ENCODE assay signal across 8 cellular contexts in genomic region chr11:9460322-9461067, GRCh38. TPM values are rescaled to one million over a fixed set of nuclear protein-coding genes. Genes with fewer than 3 reads are reported as not detected.
DNase-seq lines count a peak whose midpoint lies in the region; ATAC-seq and TF ChIP-seq lines count a peak whose summit lies in the region.

Gene ZNF143 (plus strand): TSS chr11:9461012. CDS start chr11:9471309, 10,297 bp downstream.

- H3K4me3 ChIP-seq in left ventricle myocardium inferior: peak within 1 kb of the TSS; percentile 84

- H3K36me3 Mint-ChIP-seq in T-helper 17 cell (ENCODE audit: low read depth) (no peaks in the 10 kb centered on the region), progenitor cell of endocrine pancreas (ENCODE audit: insufficient read depth) (peaks cover 10% of the 10 kb centered on the region)

- TF ChIP-seq CTCF in left ventricle myocardium inferior (IDR thresholded peaks at IDR 0.05; ENCODE audit: borderline replicate concordance) (no peak), progenitor cell of endocrine pancreas (IDR thresholded peaks at IDR 0.05; ENCODE audit: unreplicated experiment) (no peak)

- H3K4me1 ChIP-seq in left ventricle myocardium inferior: peaks cover 35% of the 10 kb centered on the region

- H3K4me1 Mint-ChIP-seq in T-helper 17 cell (peaks cover 19% of the 10 kb centered on the region), progenitor cell of endocrine pancreas (ENCODE audit: low read depth) (peaks cover 7% of the 10 kb centered on the region)

- DNase-seq in NCI-H1694 treated with DMSO at 0.1 percent for 48 hours (lab: John Stamatoyannopoulos, UW): peak; percentile 98
- peak; percentile 94 to 99 (median 99) for DNase-seq in T-helper 17 cell
- DNase-seq in amygdala (lab: John Stamatoyannopoulos, UW): peak; percentile 96 to 100 (median 100)
- peak; percentile 100 for DNase-seq in left ventricle myocardium inferior
- peak; percentile 99 for DNase-seq in progenitor cell of endocrine pancreas (ENCODE audit: low spot score, unreplicated experiment)
- peak; percentile 100 for DNase-seq in ureter (ENCODE audit: low spot score)

- peak within 1 kb of the TSS; percentile 99 for H3K27ac ChIP-seq in left ventricle myocardium inferior (replicated peaks)

- H3K27ac Mint-ChIP-seq in T-helper 17 cell (peak within 1 kb of the TSS; percentile 99), progenitor cell of endocrine pancreas (peak within 1 kb of the TSS; percentile 99)

- peak; percentile 85 for ATAC-seq in HG02885 (IDR thresholded peaks at IDR 0.05; ENCODE audit: poor library complexity, unreplicated experiment)
- ATAC-seq in T-helper 17 cell: peak; percentile 89

- peak within 1 kb of the TSS; percentile 96 for H3K4me3 Mint-ChIP-seq in T-helper 17 cell
- H3K4me3 Mint-ChIP-seq in progenitor cell of endocrine pancreas (ENCODE audit: low read depth): peak within 1 kb of the TSS; percentile 95

- H3K9me3 ChIP-seq in T-helper 17 cell (ENCODE audit: control insufficient read depth, low read length, poor library complexity, severe bottlenecking) (no peaks in the 10 kb centered on the region), left ventricle myocardium inferior (replicated peaks) (no peaks in the 10 kb centered on the region)

- TF ChIP-seq POLR2A in GM15510 (IDR thresholded peaks at IDR 0.05; ENCODE audit: borderline replicate concordance, extremely low read depth, insufficient read length): peak; percentile 77

- H3K27me3 ChIP-seq in left ventricle myocardium inferior (ENCODE audit: low read depth): no peaks in the 10 kb centered on the region

- no peaks in the 10 kb centered on the region for H3K27me3 Mint-ChIP-seq in T-helper 17 cell
- H3K27me3 Mint-ChIP-seq in progenitor cell of endocrine pancreas: no peaks in the 10 kb centered on the region

- no peaks in the 10 kb centered on the region for H3K36me3 ChIP-seq in left ventricle myocardium inferior

- intact Hi-C loops in left ventricle myocardium inferior (cut with micrococcal nuclease): no loop called here

- H3K9me3 Mint-ChIP-seq in progenitor cell of endocrine pancreas (ENCODE audit: low read depth): peaks cover 8% of the 10 kb centered on the region

RNA-seq across cellular contexts. Expression of gene ZNF143, which starts in this region (rescaled TPM):
- 10 to 100 TPM; 27.0 to 35.5 TPM for total RNA-seq in T-helper 17 cell
- total RNA-seq in left ventricle myocardium inferior: 21.7 TPM
- 42.6 and 50.8 TPM in 2 replicates for total RNA-seq in progenitor cell of endocrine pancreas
- 19.9 TPM for total RNA-seq in ureter

Comparison
In these comparisons a context has a peak if more than half of its experiments do, and no peak if none do; other contexts are left out.
1. Peak in every context shown above with its lines: DNase-seq, ATAC-seq, H3K4me3 ChIP-seq and H3K27ac ChIP-seq.